ENCODE assay signal across 8 cellular contexts in the genomic region with DNA sequence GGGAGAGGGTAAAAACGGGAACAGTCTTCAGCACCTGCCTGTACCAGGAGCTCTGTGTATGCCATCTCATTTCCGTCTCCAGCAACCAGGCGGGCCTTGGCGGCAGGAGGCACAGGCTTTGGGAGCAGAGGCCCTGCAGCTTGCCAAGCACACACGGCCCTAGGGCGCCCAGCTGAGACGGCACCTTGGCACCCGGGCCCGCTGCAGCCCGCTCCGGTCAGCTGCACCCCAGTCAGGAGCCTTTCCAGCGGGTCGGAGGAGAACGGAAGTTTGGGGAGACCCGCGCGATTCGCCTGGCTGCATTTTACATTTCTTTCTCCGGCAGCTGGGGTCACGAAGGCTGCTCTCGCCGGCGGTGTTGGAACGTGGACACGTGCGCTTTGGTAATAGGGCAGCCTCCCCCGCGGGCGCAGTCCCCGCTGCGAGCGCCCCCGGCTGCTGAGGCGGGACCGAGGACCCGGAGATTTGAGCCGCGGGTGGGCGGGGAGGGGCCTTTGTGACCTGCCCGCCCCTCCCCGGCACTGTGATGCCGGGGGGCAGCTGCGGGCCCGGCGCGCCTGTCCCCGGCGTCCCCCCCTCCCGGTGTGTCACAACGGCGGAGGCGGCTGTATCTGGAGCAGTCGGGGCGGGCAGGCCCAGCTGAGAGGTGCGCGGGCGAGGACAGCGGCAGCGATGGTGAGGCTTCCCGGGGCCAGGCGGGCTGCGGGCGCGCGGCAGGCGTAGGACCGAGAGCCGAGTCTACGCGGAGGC. TPM values are rescaled to one million over a fixed set of nuclear protein-coding genes. Genes with fewer than 3 reads are reported as not detected.
DNase-seq lines count a peak whose midpoint lies in the region; ATAC-seq and TF ChIP-seq lines count a peak whose summit lies in the region.

Gene TUBA8 (plus strand): TSS at position 616 of the 750 bp plus-strand sequence. CDS start 57 bp downstream, at position 673.

- DNase-seq in Caki2 (ENCODE audit: low read depth) (peak; percentile 50), HFFc6 (no peak), PC-9 (peak in 1 of 2 experiments; percentile 10), astrocyte of the spinal cord (ENCODE audit: low read depth, low spot score) (peak; percentile 20), gastrocnemius medialis (peak; percentile 71 to 84), H4 (ENCODE audit: low spot score) (no peak), globus pallidus (ENCODE audit: low spot score) (no peak)

- no peaks in the 10 kb centered on the region for H3K79me2 ChIP-seq in PC-9 (ENCODE audit: low read depth)

- H3K9me3 Mint-ChIP-seq in HFFc6, result no peaks in the 10 kb centered on the region; the same call in 1 of the 2 replicates

- CTCF ChIA-PET in PC-9 (lab: Charles Lee), result no interaction called here

- H3K4me1 Mint-ChIP-seq in HFFc6 (ENCODE audit: low read depth), result 0 out of 2 replicates have a peak, but pooled peaks cover 6% of the 10 kb centered on the region

- H2AFZ ChIP-seq in PC-9, result no peak within 1 kb of the TSS

- ATAC-seq in gastrocnemius medialis, result peak; percentile 65 to 71

- H3K4me3 ChIP-seq in PC-9, result peak within 1 kb of the TSS; percentile 8; the same call in 1 of the 2 replicates
- peak within 1 kb of the TSS; percentile 22 for H3K4me3 ChIP-seq in astrocyte of the spinal cord (ENCODE audit: low read depth, low read length)
- H3K4me3 ChIP-seq in iPS-11a (ENCODE audit: low read depth, low read length), result peak within 1 kb of the TSS; percentile 10
- H3K4me3 ChIP-seq in gastrocnemius medialis, result peak within 1 kb of the TSS; percentile 60 to 71 (median 64)

- no peaks in the 10 kb centered on the region for H3F3A ChIP-seq in PC-9 (ENCODE audit: insufficient read depth, low read depth)

- BruUV-seq in PC-9 (replicated peaks; lab: Mats Ljungman, UMichigan), result no TSS peak

- H3K27ac ChIP-seq in PC-9 (no peak within 1 kb of the TSS), gastrocnemius medialis (peak within 1 kb of the TSS; percentile 87 to 97 (median 94))

- TF ChIP-seq CTCF in HFFc6 (IDR thresholded peaks at IDR 0.05) (no peak), PC-9 (conservative IDR thresholded peaks at IDR 0.05) (no peak), astrocyte of the spinal cord (IDR thresholded peaks at IDR 0.05; ENCODE audit: low read depth, low read length) (no peak), gastrocnemius medialis (IDR thresholded peaks at IDR 0.05 in 4 of 5, conservative IDR thresholded peaks at IDR 0.05 in 1 of 5) (peak in 1 of 5 experiments; percentile 23)

- in situ Hi-C loops in Caki2 (cut with HindIII; ENCODE audit: low pct_unique_long_range_greater_than_20kb, low sequenced_read_pairs) (no loop called here), astrocyte of the spinal cord (cut with HindIII; ENCODE audit: low sequenced_read_pairs) (no loop called here), gastrocnemius medialis (cut with MboI; ENCODE audit: low sequenced_read_pairs in 4 of 4) (no loop called here)

- intact Hi-C loops in PC-9 (cut with micrococcal nuclease; ENCODE audit: unreplicated experiment), result no loop called here
- intact Hi-C loops in gastrocnemius medialis (cut with DNase I; ENCODE audit: low total_unique reads), result loop anchor here (10.0 kb wide), 2 partner anchors 736 to 1174 kb away; no protein-coding TSS in a partner anchor

- H3K9me3 ChIP-seq in PC-9 (ENCODE audit: insufficient read depth, low read depth) (no peaks in the 10 kb centered on the region), gastrocnemius medialis (no peaks in the 10 kb centered on the region)

- H3K27me3 ChIP-seq in PC-9 (ENCODE audit: insufficient read depth, low read depth), result no peaks in the 10 kb centered on the region
- H3K27me3 ChIP-seq in gastrocnemius medialis, result no peaks in the 10 kb centered on the region

- H4K20me1 ChIP-seq in PC-9 (ENCODE audit: insufficient read depth), result no peaks in the 10 kb centered on the region

- POLR2A ChIA-PET in PC-9 (lab: Charles Lee; ENCODE audit: unreplicated experiment), result no interaction called here

- no peaks in the 10 kb centered on the region for H3K4me1 ChIP-seq in PC-9 (replicated peaks; ENCODE audit: insufficient read depth)
- H3K4me1 ChIP-seq in gastrocnemius medialis, result peaks cover 46 to 50% of the 10 kb centered on the region in 2 donors

- H3K36me3 ChIP-seq in PC-9 (ENCODE audit: low read depth) (no peaks in the 10 kb centered on the region), gastrocnemius medialis (no peaks in the 10 kb centered on the region)

- H3K4me3 Mint-ChIP-seq in HFFc6, result peak within 1 kb of the TSS; percentile 22

- peaks cover 14% of the 10 kb centered on the region for H3K36me3 Mint-ChIP-seq in HFFc6 (ENCODE audit: low read depth)

- TF ChIP-seq POLR2A in gastrocnemius medialis (IDR thresholded peaks at IDR 0.05), result peak; percentile 93 to 95

- no peaks in the 10 kb centered on the region for H3K9me2 ChIP-seq in PC-9 (ENCODE audit: insufficient read depth)

- H3K27me3 Mint-ChIP-seq in HFFc6 (ENCODE audit: insufficient read depth), result peaks cover 10% of the 10 kb centered on the region

- H3K4me2 ChIP-seq in PC-9, result peak within 1 kb of the TSS; percentile 46

- no peak within 1 kb of the TSS for H3K27ac Mint-ChIP-seq in HFFc6

RNA-seq across cellular contexts. Expression of gene TUBA8, which starts in this region (rescaled TPM):
- total RNA-seq in Caki2 (2014; rRNA removed; shearing (Covaris generic); ENCODE audit: low replicate concordance), result 2.4 and 6.1 TPM in 2 replicates
- under 1 TPM; 0.14 to 0.43 (median 0.29) TPM for total RNA-seq in HFFc6 (2021; fragmentation: NEBNext Ultra II Directional; extraction: Animal tissue kit (Norgen Biotek cat#: 25700))
- total RNA-seq in PC-9 (2021) (0.72 TPM in 1 of 2 replicates, not detected in the other), gastrocnemius medialis (100 to 1,000 TPM in 1 of 4 donors, 10 to 100 TPM in 3; 57.8 to 114 (median 77.7) TPM)
- total RNA-seq in H4 (2014; rRNA removed; shearing (Covaris generic)), result 0.06 TPM in 1 of 2 replicates, not detected in the other

Comparison
In these comparisons a context has a peak if more than half of its experiments do, and no peak if none do; other contexts are left out.
1. DNase-seq: peak in Caki2 (single experiment), astrocyte of the spinal cord (single experiment) and gastrocnemius medialis (2 of 2); none in HFFc6 (single experiment), H4 (single experiment) and globus pallidus (single experiment).
2. H3K4me3 ChIP-seq: peak in every context shown above with its lines; median percentile 64 in gastrocnemius medialis; 22 in astrocyte of the spinal cord; 10 in iPS-11a; 8 in PC-9.